In the genomic region with DNA sequence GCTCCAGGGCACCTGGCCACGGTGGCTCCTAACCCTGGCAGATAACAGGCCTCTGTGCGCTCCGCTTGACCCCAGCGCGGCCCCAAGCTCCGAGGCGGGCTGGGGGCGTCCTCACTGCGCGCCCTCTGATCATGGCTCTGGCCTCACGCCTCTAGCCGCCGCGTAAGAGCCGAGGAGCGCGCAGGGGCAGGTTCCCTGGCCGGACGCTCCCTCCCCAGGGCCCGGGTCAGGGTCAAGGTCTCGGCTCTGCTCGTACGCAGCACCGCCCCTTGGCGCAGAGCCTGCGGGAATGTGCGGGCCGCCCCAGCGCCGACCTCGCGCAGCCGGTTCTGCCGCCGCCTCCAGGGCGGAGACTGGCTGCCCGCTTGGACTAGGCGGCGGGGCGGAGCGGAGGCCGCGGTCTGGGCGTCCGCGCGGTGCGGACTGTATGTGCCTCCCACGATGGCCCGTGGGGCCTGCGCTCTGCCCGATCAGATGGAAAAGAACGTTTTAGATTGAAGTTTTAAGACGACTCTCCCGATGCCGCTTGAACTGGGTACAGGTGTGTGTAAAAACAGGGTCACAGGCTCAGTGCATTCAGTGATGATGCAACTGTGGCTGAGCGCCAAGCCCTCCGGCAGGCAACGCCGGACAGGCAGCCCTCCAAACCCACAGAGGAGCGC, we compare ENCODE assay signal across 1 cellular context.
A peak's percentile ranks its signal among the peaks of the same experiment; 100 is the strongest.
TF ChIP-seq lines count a peak whose summit lies in the region.

No MANE protein-coding gene starts in this region.

TF ChIP-seq in H1, 55 proteins besides CTCF, POLR2A, EP300 and RAD21:
- no peak for TF ChIP-seq GTF2F1 (IDR thresholded peaks at IDR 0.05; ENCODE audit: borderline replicate concordance, low read depth, low read length)
- peak; percentile 86 for TF ChIP-seq ASH2L (IDR thresholded peaks at IDR 0.05; ENCODE audit: low read length)
- TF ChIP-seq HDAC2 (IDR thresholded peaks at IDR 0.05; ENCODE audit: borderline replicate concordance in 1 of 2, low read depth in 2 of 2, low read length in 2 of 2), result 0 out of 4 replicates have a peak, but pooled peaks of 1 of the 2 experiments have one; percentile 36
- TF ChIP-seq PHF8 (conservative IDR thresholded peaks at IDR 0.05; ENCODE audit: low read depth, low read length), result peak; percentile 69
- TF ChIP-seq TBP (IDR thresholded peaks at IDR 0.05; ENCODE audit: low read depth, low read length), result peak; percentile 49; the same call in 1 of the 2 replicates
- no peak for TF ChIP-seq BCL11A (IDR thresholded peaks at IDR 0.05; ENCODE audit: low read depth in 2 of 2, low read length in 2 of 2)
- TF ChIP-seq SUZ12 (IDR thresholded peaks at IDR 0.05; ENCODE audit: low read length), result peak; percentile 52; the same call in 1 of the 2 replicates
- TF ChIP-seq, protein P1, sequence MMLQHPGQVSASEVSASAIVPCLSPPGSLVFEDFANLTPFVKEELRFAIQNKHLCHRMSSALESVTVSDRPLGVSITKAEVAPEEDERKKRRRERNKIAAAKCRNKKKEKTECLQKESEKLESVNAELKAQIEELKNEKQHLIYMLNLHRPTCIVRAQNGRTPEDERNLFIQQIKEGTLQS (IDR thresholded peaks at IDR 0.05; ENCODE audit: insufficient read depth, low read depth, low read length), result peak; percentile 85
- peak; percentile 90 for TF ChIP-seq CEBPB (IDR thresholded peaks at IDR 0.05; ENCODE audit: low read depth, low read length)
- TF ChIP-seq NRF1 (IDR thresholded peaks at IDR 0.05; ENCODE audit: low read depth, low read length), result no peak
- TF ChIP-seq, protein P2, sequence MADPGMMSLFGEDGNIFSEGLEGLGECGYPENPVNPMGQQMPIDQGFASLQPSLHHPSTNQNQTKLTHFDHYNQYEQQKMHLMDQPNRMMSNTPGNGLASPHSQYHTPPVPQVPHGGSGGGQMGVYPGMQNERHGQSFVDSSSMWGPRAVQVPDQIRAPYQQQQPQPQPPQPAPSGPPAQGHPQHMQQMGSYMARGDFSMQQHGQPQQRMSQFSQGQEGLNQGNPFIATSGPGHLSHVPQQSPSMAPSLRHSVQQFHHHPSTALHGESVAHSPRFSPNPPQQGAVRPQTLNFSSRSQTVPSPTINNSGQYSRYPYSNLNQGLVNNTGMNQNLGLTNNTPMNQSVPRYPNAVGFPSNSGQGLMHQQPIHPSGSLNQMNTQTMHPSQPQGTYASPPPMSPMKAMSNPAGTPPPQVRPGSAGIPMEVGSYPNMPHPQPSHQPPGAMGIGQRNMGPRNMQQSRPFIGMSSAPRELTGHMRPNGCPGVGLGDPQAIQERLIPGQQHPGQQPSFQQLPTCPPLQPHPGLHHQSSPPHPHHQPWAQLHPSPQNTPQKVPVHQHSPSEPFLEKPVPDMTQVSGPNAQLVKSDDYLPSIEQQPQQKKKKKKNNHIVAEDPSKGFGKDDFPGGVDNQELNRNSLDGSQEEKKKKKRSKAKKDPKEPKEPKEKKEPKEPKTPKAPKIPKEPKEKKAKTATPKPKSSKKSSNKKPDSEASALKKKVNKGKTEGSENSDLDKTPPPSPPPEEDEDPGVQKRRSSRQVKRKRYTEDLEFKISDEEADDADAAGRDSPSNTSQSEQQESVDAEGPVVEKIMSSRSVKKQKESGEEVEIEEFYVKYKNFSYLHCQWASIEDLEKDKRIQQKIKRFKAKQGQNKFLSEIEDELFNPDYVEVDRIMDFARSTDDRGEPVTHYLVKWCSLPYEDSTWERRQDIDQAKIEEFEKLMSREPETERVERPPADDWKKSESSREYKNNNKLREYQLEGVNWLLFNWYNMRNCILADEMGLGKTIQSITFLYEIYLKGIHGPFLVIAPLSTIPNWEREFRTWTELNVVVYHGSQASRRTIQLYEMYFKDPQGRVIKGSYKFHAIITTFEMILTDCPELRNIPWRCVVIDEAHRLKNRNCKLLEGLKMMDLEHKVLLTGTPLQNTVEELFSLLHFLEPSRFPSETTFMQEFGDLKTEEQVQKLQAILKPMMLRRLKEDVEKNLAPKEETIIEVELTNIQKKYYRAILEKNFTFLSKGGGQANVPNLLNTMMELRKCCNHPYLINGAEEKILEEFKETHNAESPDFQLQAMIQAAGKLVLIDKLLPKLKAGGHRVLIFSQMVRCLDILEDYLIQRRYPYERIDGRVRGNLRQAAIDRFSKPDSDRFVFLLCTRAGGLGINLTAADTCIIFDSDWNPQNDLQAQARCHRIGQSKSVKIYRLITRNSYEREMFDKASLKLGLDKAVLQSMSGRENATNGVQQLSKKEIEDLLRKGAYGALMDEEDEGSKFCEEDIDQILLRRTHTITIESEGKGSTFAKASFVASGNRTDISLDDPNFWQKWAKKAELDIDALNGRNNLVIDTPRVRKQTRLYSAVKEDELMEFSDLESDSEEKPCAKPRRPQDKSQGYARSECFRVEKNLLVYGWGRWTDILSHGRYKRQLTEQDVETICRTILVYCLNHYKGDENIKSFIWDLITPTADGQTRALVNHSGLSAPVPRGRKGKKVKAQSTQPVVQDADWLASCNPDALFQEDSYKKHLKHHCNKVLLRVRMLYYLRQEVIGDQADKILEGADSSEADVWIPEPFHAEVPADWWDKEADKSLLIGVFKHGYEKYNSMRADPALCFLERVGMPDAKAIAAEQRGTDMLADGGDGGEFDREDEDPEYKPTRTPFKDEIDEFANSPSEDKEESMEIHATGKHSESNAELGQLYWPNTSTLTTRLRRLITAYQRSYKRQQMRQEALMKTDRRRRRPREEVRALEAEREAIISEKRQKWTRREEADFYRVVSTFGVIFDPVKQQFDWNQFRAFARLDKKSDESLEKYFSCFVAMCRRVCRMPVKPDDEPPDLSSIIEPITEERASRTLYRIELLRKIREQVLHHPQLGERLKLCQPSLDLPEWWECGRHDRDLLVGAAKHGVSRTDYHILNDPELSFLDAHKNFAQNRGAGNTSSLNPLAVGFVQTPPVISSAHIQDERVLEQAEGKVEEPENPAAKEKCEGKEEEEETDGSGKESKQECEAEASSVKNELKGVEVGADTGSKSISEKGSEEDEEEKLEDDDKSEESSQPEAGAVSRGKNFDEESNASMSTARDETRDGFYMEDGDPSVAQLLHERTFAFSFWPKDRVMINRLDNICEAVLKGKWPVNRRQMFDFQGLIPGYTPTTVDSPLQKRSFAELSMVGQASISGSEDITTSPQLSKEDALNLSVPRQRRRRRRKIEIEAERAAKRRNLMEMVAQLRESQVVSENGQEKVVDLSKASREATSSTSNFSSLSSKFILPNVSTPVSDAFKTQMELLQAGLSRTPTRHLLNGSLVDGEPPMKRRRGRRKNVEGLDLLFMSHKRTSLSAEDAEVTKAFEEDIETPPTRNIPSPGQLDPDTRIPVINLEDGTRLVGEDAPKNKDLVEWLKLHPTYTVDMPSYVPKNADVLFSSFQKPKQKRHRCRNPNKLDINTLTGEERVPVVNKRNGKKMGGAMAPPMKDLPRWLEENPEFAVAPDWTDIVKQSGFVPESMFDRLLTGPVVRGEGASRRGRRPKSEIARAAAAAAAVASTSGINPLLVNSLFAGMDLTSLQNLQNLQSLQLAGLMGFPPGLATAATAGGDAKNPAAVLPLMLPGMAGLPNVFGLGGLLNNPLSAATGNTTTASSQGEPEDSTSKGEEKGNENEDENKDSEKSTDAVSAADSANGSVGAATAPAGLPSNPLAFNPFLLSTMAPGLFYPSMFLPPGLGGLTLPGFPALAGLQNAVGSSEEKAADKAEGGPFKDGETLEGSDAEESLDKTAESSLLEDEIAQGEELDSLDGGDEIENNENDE (IDR thresholded peaks at IDR 0.05; ENCODE audit: insufficient replicate concordance, low read length), result no peak
- no peak for TF ChIP-seq RXRA (IDR thresholded peaks at IDR 0.05; ENCODE audit: insufficient read depth, low read depth, low read length)
- peak; percentile 32 for TF ChIP-seq EZH2 (IDR thresholded peaks at IDR 0.05; ENCODE audit: low read depth, low read length, severe bottlenecking)
- peak; percentile 2; the same call in 1 of the 2 replicates for TF ChIP-seq CREB1 (IDR thresholded peaks at IDR 0.05)
- TF ChIP-seq SIN3A (conservative IDR thresholded peaks at IDR 0.05 in 1 of 2, IDR thresholded peaks at IDR 0.05 in 1 of 2; ENCODE audit: low read depth in 1 of 2, low read length in 2 of 2), result 0 out of 4 replicates have a peak, but pooled peaks of 1 of the 2 experiments have one; percentile 20
- no peak for TF ChIP-seq POLR2AphosphoS5 (IDR thresholded peaks at IDR 0.05; ENCODE audit: low read depth, low read length)
- TF ChIP-seq ZNF274 (IDR thresholded peaks at IDR 0.05; ENCODE audit: borderline replicate concordance, extremely low read depth, low read length), result no peak
- peak; percentile 54; the same call in 1 of the 2 replicates for TF ChIP-seq GABPA (IDR thresholded peaks at IDR 0.05; ENCODE audit: borderline replicate concordance, insufficient read depth, low read length)
- TF ChIP-seq SP1 (IDR thresholded peaks at IDR 0.05; ENCODE audit: low read depth, low read length), result no peak
- TF ChIP-seq TAF7 (optimal IDR thresholded peaks at IDR 0.05; ENCODE audit: borderline replicate concordance, low read depth, low read length), result peak; percentile 68
- no peak for TF ChIP-seq SP2 (IDR thresholded peaks at IDR 0.05; ENCODE audit: low read length)
- TF ChIP-seq YY1 (IDR thresholded peaks at IDR 0.05; ENCODE audit: low read depth, low read length), result peak; percentile 43; the same call in 1 of the 2 replicates
- TF ChIP-seq KDM4A (IDR thresholded peaks at IDR 0.05; ENCODE audit: low read depth, low read length, severe bottlenecking), result peak; percentile 84
- TF ChIP-seq BACH1 (IDR thresholded peaks at IDR 0.05; ENCODE audit: low read length), result no peak
- peak; percentile 76; the same call in 1 of the 2 replicates for TF ChIP-seq TAF1 (IDR thresholded peaks at IDR 0.05; ENCODE audit: low read depth, low read length)
- peak; percentile 38; the same call in 1 of the 2 replicates for TF ChIP-seq JUND (IDR thresholded peaks at IDR 0.05; ENCODE audit: low read length)
- peak; percentile 66; the same call in 1 of the 2 replicates for TF ChIP-seq TEAD4 (IDR thresholded peaks at IDR 0.05; ENCODE audit: low read depth, low read length)
- no peak for TF ChIP-seq SAP30 (IDR thresholded peaks at IDR 0.05; ENCODE audit: insufficient read depth, insufficient replicate concordance, low read length)
